In genomic region chr1:245894843-245895242, GRCh38 we compare ENCODE assay signal across 31 cellular contexts.
DNase-seq lines count a peak whose midpoint lies in the region; ATAC-seq and TF ChIP-seq lines count a peak whose summit lies in the region.
"Had no signal": no experiment of that assay in that cellular context is flagged by ENCODE, and none has a peak within 500 bp of the region (broad histone marks: within the 10 kb centered on the region; RNA-seq: fewer than 3 reads in every experiment).

No MANE protein-coding gene starts in this region.

- TF ChIP-seq POLR2A in transverse colon (IDR thresholded peaks at IDR 0.05): no peak

- DNase-seq in NCI-H82 (lab: John Stamatoyannopoulos, UW): peak; percentile 49
- DNase-seq in NCI-H82 treated with DMSO at 0.1 percent for 48 hours (lab: John Stamatoyannopoulos, UW; ENCODE audit: unreplicated experiment): no peak
- DNase-seq in immature natural killer cell: peak; percentile 6 to 36 (median 35)
- DNase-seq in transverse colon: peak; percentile 58
- no peak for DNase-seq in stimulated activated CD4-positive, alpha-beta T cell treated with anti-CD3 and anti-CD28 coated beads, Interleukin-15, amount 100 ng/mL, for 24 hours
- no peak for DNase-seq in HT-29 (ENCODE audit: low spot score)
- DNase-seq: activated naive CD4-positive, alpha-beta T cell; activated T-cell treated with anti-CD3 and anti-CD28 coated beads, Interleukin-2, amount 50 U/mL, for 48 hours; body of pancreas; CD8-positive, alpha-beta T cell; DMS53; effector memory CD8-positive, alpha-beta T cell; foreskin keratinocyte; GF-D8; left ventricle myocardium inferior; NCI-H1092 treated with DMSO at 0.1 percent for 48 hours; NCI-H1930; NCI-H748 treated with DMSO at 0.1 percent for 48 hours; OCI-M1; right lobe of liver; SHP77 treated with DMSO at 0.1 percent for 48 hours; T-helper 1 cell; trophoblast cell had no signal

- peaks cover 21 to 25% of the 10 kb centered on the region in 2 donors for H3K4me1 Mint-ChIP-seq in immature natural killer cell

- H4K20me1 ChIP-seq in OCI-LY1 (ENCODE audit: insufficient read depth, low read length): no peaks in the 10 kb centered on the region

- 53% methylated on average over 7 of the region's 7 CpGs; no CpG with 5 or more reads in 1 of the 2 donors for WGBS in transverse colon (ENCODE audit: low coverage in 1 of 2), 2 donors

- peaks cover 10 to 21% (median 21%) of the 10 kb centered on the region in 3 donors for H3K36me3 Mint-ChIP-seq in immature natural killer cell

- H3K4me1 ChIP-seq in OCI-LY1 (ENCODE audit: insufficient read depth, low read length, severe bottlenecking): peaks cover 25% of the 10 kb centered on the region
- no peaks in the 10 kb centered on the region for H3K4me1 ChIP-seq in transverse colon
- H3K4me1 ChIP-seq: body of pancreas, foreskin keratinocyte, parathyroid adenoma had no signal

- peaks cover 4 to 12% (median 5%) of the 10 kb centered on the region in 6 donors for H3K9me3 Mint-ChIP-seq in immature natural killer cell

- ATAC-seq in HG03135 (IDR thresholded peaks at IDR 0.05; ENCODE audit: unreplicated experiment): no peak
- ATAC-seq: activated CD4-positive, CD25-positive, alpha-beta regulatory T cell treated with anti-CD3 and anti-CD28 coated beads, Interleukin-2, amount 50 U/mL, for 24 hours; body of pancreas; CD8-positive, alpha-beta T cell; effector memory CD8-positive, alpha-beta T cell; esophagus mucosa; foreskin keratinocyte; right lobe of liver had no signal

- no peaks in the 10 kb centered on the region for H3K9me2 ChIP-seq in OCI-LY1 (ENCODE audit: low read depth, low read length)

- H3K4me2 ChIP-seq in OCI-LY1 (ENCODE audit: low read length): no peak overlapping the region

- peak overlapping the region; percentile 3 to 62 (median 18) for H3K4me3 Mint-ChIP-seq in immature natural killer cell
- H3K4me3 Mint-ChIP-seq: CD8-positive, alpha-beta T cell; effector memory CD8-positive, alpha-beta T cell; neural crest cell; stimulated activated naive CD8-positive, alpha-beta T cell treated with anti-CD3 and anti-CD28 coated beads, Interleukin-15, Interleukin-2, amounts not matched to agents 100 ng/mL and 50 ng/mL, for 24 hours had no signal

- H3K27me3 ChIP-seq in OCI-LY1 (ENCODE audit: insufficient read depth, low read length): no peaks in the 10 kb centered on the region
- no peaks in the 10 kb centered on the region for H3K27me3 ChIP-seq in transverse colon
- H3K27me3 ChIP-seq: body of pancreas, foreskin keratinocyte, right lobe of liver had no signal

- H3K4me3 ChIP-seq in OCI-LY1 (ENCODE audit: low read depth, low read length, poor library complexity, severe bottlenecking) (no peak overlapping the region), transverse colon (no peak overlapping the region)
- H3K4me3 ChIP-seq: body of pancreas, left ventricle myocardium inferior, right lobe of liver had no signal

- no peaks in the 10 kb centered on the region for H3K79me2 ChIP-seq in OCI-LY1 (ENCODE audit: insufficient read depth, low read length)
- H3K79me2 ChIP-seq: parathyroid adenoma had no signal

- TF ChIP-seq CTCF in OCI-LY1 (IDR thresholded peaks at IDR 0.05; ENCODE audit: low read length) (no peak), transverse colon (IDR thresholded peaks at IDR 0.05) (no peak)

- H3K27ac ChIP-seq in OCI-LY1 (ENCODE audit: low read depth, low read length, poor library complexity, severe bottlenecking): peak overlapping the region; percentile 45
- no peak overlapping the region for H3K27ac ChIP-seq in transverse colon
- H3K27ac ChIP-seq: 22Rv1, body of pancreas, foreskin keratinocyte, left ventricle myocardium inferior, parathyroid adenoma, right lobe of liver had no signal

- no peak overlapping the region for H3K9ac ChIP-seq in OCI-LY1 (ENCODE audit: low read length)
- H3K9ac ChIP-seq: parathyroid adenoma had no signal

- H2AFZ ChIP-seq in OCI-LY1 (ENCODE audit: low read length): no peak overlapping the region
- H2AFZ ChIP-seq: parathyroid adenoma had no signal

- intact Hi-C loops in transverse colon (cut with DNase I; ENCODE audit: low total_unique reads): no loop called here

- no peaks in the 10 kb centered on the region for H3K9me3 ChIP-seq in OCI-LY1 (ENCODE audit: low read length)
- no peaks in the 10 kb centered on the region for H3K9me3 ChIP-seq in transverse colon
- H3K9me3 ChIP-seq: body of pancreas, right lobe of liver had no signal

- peak overlapping the region in 5 of 6 donors; percentile 47 to 82 (median 50) for H3K27ac Mint-ChIP-seq in immature natural killer cell
- H3K27ac Mint-ChIP-seq: CD8-positive, alpha-beta T cell; effector memory CD8-positive, alpha-beta T cell; stimulated activated naive CD8-positive, alpha-beta T cell treated with anti-CD3 and anti-CD28 coated beads, Interleukin-15, Interleukin-2, amounts not matched to agents 100 ng/mL and 50 ng/mL, for 24 hours had no signal

- H3F3A ChIP-seq in OCI-LY1 (ENCODE audit: insufficient read depth, low read length): no peaks in the 10 kb centered on the region

- no peak for TF ChIP-seq EP300 in transverse colon (IDR thresholded peaks at IDR 0.05; ENCODE audit: low read depth)

- in situ Hi-C loops in transverse colon (cut with MboI; ENCODE audit: low pct_ligation_motif_present in 1 of 4, low pct_unique_long_range_greater_than_20kb in 1 of 4, low sequenced_read_pairs in 3 of 4): no loop called here

- peaks cover 7% of the 10 kb centered on the region for H3K36me3 ChIP-seq in OCI-LY1 (ENCODE audit: insufficient read depth, low read length)
- H3K36me3 ChIP-seq in transverse colon: no peaks in the 10 kb centered on the region
- H3K36me3 ChIP-seq: right lobe of liver had no signal

- peaks cover 0 to 5% (median 4%) of the 10 kb centered on the region in 3 donors for H3K27me3 Mint-ChIP-seq in immature natural killer cell (ENCODE audit: low read depth in 3 of 3)
- H3K27me3 Mint-ChIP-seq: effector memory CD8-positive, alpha-beta T cell; stimulated activated naive CD8-positive, alpha-beta T cell treated with anti-CD3 and anti-CD28 coated beads, Interleukin-15, Interleukin-2, amounts not matched to agents 100 ng/mL and 50 ng/mL, for 24 hours had no signal

Comparison
In these comparisons a context has a peak if more than half of its experiments do, and no peak if none do; other contexts are left out.
1. DNase-seq: peak in NCI-H82 (single experiment), immature natural killer cell (3 of 3) and transverse colon (single experiment); none in NCI-H82 treated with DMSO at 0.1 percent for 48 hours (single experiment), stimulated activated CD4-positive, alpha-beta T cell treated with anti-CD3 and anti-CD28 coated beads, Interleukin-15, amount 100 ng/mL, for 24 hours (single experiment) and HT-29 (single experiment).